ENCODE assay signal across 8 cellular contexts in genomic region chr2:68196120-68196716, GRCh38. TPM values are rescaled to one million over a fixed set of nuclear protein-coding genes. Genes with fewer than 3 reads are reported as not detected.
DNase-seq lines count a peak whose midpoint lies in the region; ATAC-seq and TF ChIP-seq lines count a peak whose summit lies in the region.

No MANE protein-coding gene starts in this region.

- ATAC-seq in activated T-cell treated with anti-CD3 and anti-CD28 coated beads, Interleukin-2, amount 50 U/mL, for 72 hours (replicated peaks in 1 of 2) = no peak
- ATAC-seq in activated T-cell treated with anti-CD3 and anti-CD28 coated beads, Interleukin-2, amount 50 U/mL, for 4 hours = no peak
- peak in 2 of 4 donors; percentile 54 to 71 for ATAC-seq in right lobe of liver

- TF ChIP-seq CTCF in OCI-LY7 (conservative IDR thresholded peaks at IDR 0.05; ENCODE audit: low read length) (peak; percentile 89), breast epithelium (IDR thresholded peaks at IDR 0.05) (peak in 2 of 3 donors; percentile 44 to 57), right lobe of liver (IDR thresholded peaks at IDR 0.05) (peak; percentile 52 to 77 (median 69)), vagina (IDR thresholded peaks at IDR 0.05) (peak in 2 of 3 experiments; percentile 56 to 58)

- H4K20me1 ChIP-seq in OCI-LY7 (ENCODE audit: insufficient read depth, low read length) = peaks cover 39% of the 10 kb centered on the region

- H3K9me3 ChIP-seq in OCI-LY7 (ENCODE audit: low read length) = no peaks in the 10 kb centered on the region
- no peaks in the 10 kb centered on the region for H3K9me3 ChIP-seq in breast epithelium
- H3K9me3 ChIP-seq in right lobe of liver = no peaks in the 10 kb centered on the region
- no peaks in the 10 kb centered on the region for H3K9me3 ChIP-seq in vagina

- peaks cover 25% of the 10 kb centered on the region; the same call in 1 of the 2 replicates for H3K36me3 ChIP-seq in OCI-LY7 (ENCODE audit: insufficient read depth, low read length)
- H3K36me3 ChIP-seq in breast epithelium = no peaks in the 10 kb centered on the region
- no peaks in the 10 kb centered on the region for H3K36me3 ChIP-seq in right lobe of liver
- H3K36me3 ChIP-seq in vagina = no peaks in the 10 kb centered on the region

- peak; percentile 20 to 29 for DNase-seq in activated T-cell treated with anti-CD3 and anti-CD28 coated beads, Interleukin-2, amount 50 U/mL, for 72 hours
- DNase-seq in activated T-cell treated with anti-CD3 and anti-CD28 coated beads, Interleukin-2, amount 50 U/mL, for 4 hours = no peak
- DNase-seq in OCI-LY7 (ENCODE audit: low spot score) (peak; percentile 66), breast epithelium (ENCODE audit: low spot score in 2 of 2) (no peak), right lobe of liver (no peak), vagina (ENCODE audit: extremely low spot score in 2 of 2) (no peak), hippocampal formation (lab: John Stamatoyannopoulos, UW) (no peak)
- DNase-seq in NK-92 treated with Interleukin-12 subunit alpha and Interleukin-12 subunit beta, amount 100 ng/mL, for 24 hours (lab: John Stamatoyannopoulos, UW) = no peak

- H2AFZ ChIP-seq in OCI-LY7 (ENCODE audit: low read length) = no peak overlapping the region

- BruUV-seq in OCI-LY7 (replicated peaks; lab: Mats Ljungman, UMichigan) = no TSS peak

- 33% methylated on average over 4 of the region's 4 CpGs for WGBS in right lobe of liver (ENCODE audit: insufficient coverage, low coverage, low lambda C conversion rate, missing lambda C conversion rate)

- H3K9me2 ChIP-seq in OCI-LY7 (ENCODE audit: insufficient read depth, low read length) = no peaks in the 10 kb centered on the region

- H3K4me3 ChIP-seq in OCI-LY7 (ENCODE audit: low read depth, low read length, poor library complexity, severe bottlenecking) (no peak overlapping the region), breast epithelium (no peak overlapping the region), right lobe of liver (no peak overlapping the region), vagina (no peak overlapping the region)

- H3K9me3 Mint-ChIP-seq in activated T-cell treated with anti-CD3 and anti-CD28 coated beads, Interleukin-2, amount 50 U/mL, for 72 hours = no peaks in the 10 kb centered on the region
- no peaks in the 10 kb centered on the region for H3K9me3 Mint-ChIP-seq in activated T-cell treated with anti-CD3 and anti-CD28 coated beads, Interleukin-2, amount 50 U/mL, for 4 hours

- H3K27me3 Mint-ChIP-seq in activated T-cell treated with anti-CD3 and anti-CD28 coated beads, Interleukin-2, amount 50 U/mL, for 72 hours (ENCODE audit: low read depth) = no peaks in the 10 kb centered on the region
- no peaks in the 10 kb centered on the region for H3K27me3 Mint-ChIP-seq in activated T-cell treated with anti-CD3 and anti-CD28 coated beads, Interleukin-2, amount 50 U/mL, for 4 hours (ENCODE audit: low read depth)

- H3K27ac ChIP-seq in OCI-LY7 (ENCODE audit: low read depth, low read length, poor library complexity, severe bottlenecking) (no peak overlapping the region), breast epithelium (no peak overlapping the region), right lobe of liver (no peak overlapping the region), vagina (no peak overlapping the region)

- H3K79me2 ChIP-seq in OCI-LY7 (ENCODE audit: insufficient read depth, low read depth, low read length) = peaks cover 99% of the 10 kb centered on the region

- H3K27me3 ChIP-seq in breast epithelium (no peaks in the 10 kb centered on the region), right lobe of liver (no peaks in the 10 kb centered on the region), vagina (no peaks in the 10 kb centered on the region)

- peaks cover 60% of the 10 kb centered on the region for H3K4me1 Mint-ChIP-seq in activated T-cell treated with anti-CD3 and anti-CD28 coated beads, Interleukin-2, amount 50 U/mL, for 72 hours (ENCODE audit: low read depth)
- peaks cover 56% of the 10 kb centered on the region for H3K4me1 Mint-ChIP-seq in activated T-cell treated with anti-CD3 and anti-CD28 coated beads, Interleukin-2, amount 50 U/mL, for 4 hours (ENCODE audit: low read depth)

- H3K4me2 ChIP-seq in OCI-LY7 (ENCODE audit: low read length) = no peak overlapping the region

- H3K4me3 Mint-ChIP-seq in activated T-cell treated with anti-CD3 and anti-CD28 coated beads, Interleukin-2, amount 50 U/mL, for 72 hours = no peak overlapping the region
- H3K4me3 Mint-ChIP-seq in activated T-cell treated with anti-CD3 and anti-CD28 coated beads, Interleukin-2, amount 50 U/mL, for 4 hours = no peak overlapping the region

- TF ChIP-seq POLR2A in breast epithelium (IDR thresholded peaks at IDR 0.05) (no peak), right lobe of liver (IDR thresholded peaks at IDR 0.05) (no peak), vagina (IDR thresholded peaks at IDR 0.05) (no peak)

- no peaks in the 10 kb centered on the region for H3K36me3 Mint-ChIP-seq in activated T-cell treated with anti-CD3 and anti-CD28 coated beads, Interleukin-2, amount 50 U/mL, for 72 hours (ENCODE audit: insufficient read depth in 2 of 2)
- H3K36me3 Mint-ChIP-seq in activated T-cell treated with anti-CD3 and anti-CD28 coated beads, Interleukin-2, amount 50 U/mL, for 4 hours (ENCODE audit: insufficient read depth) = no peaks in the 10 kb centered on the region

- POLR2A ChIA-PET in OCI-LY7 (lab: Charles Lee) = interaction anchor here (0.6 to 1.4 kb wide), 5 partner anchors 10 to 47 kb away, joined by 3 read pairs; no protein-coding TSS in a partner anchor

- intact Hi-C loops in OCI-LY7 (cut with micrococcal nuclease; ENCODE audit: unreplicated experiment) (loop anchor here (1.0 to 5.0 kb wide), 3 partner anchors 55 to 246 kb away; no protein-coding TSS in a partner anchor), breast epithelium (cut with DNase I; ENCODE audit: low total_unique reads) (no loop called here), right lobe of liver (cut with DNase I) (no loop called here), vagina (cut with DNase I) (loop anchor here (10.0 kb wide), 1 partner anchor 49 kb away; no protein-coding TSS in a partner anchor)

- H3K4me1 ChIP-seq in OCI-LY7 (ENCODE audit: insufficient read depth, low read length, poor library complexity, severe bottlenecking) (peaks cover 30% of the 10 kb centered on the region), breast epithelium (peaks cover 0 to 7% of the 10 kb centered on the region in 2 donors), right lobe of liver (peaks cover 0 to 18% (median 0%) of the 10 kb centered on the region in 4 donors), vagina (peaks cover 54% of the 10 kb centered on the region)

- H3K27ac Mint-ChIP-seq in activated T-cell treated with anti-CD3 and anti-CD28 coated beads, Interleukin-2, amount 50 U/mL, for 72 hours = peak overlapping the region; percentile 83

- CTCF ChIA-PET in OCI-LY7 (lab: Charles Lee; ENCODE audit: unreplicated experiment) = no interaction called here

RNA-seq across cellular contexts. Expression of gene PNO1, which starts 38.5 kb away (rescaled TPM):
- total RNA-seq in activated T-cell treated with anti-CD3 and anti-CD28 coated beads, Interleukin-2, amount 50 U/mL, for 72 hours = 10 to 100 TPM; 12.5 to 18.9 TPM
- 10 to 100 TPM; 65.8 to 73.7 (median 72.4) TPM for total RNA-seq in activated T-cell treated with anti-CD3 and anti-CD28 coated beads, Interleukin-2, amount 50 U/mL, for 4 hours
- 18.6 and 26.3 TPM in 2 replicates for total RNA-seq in OCI-LY7 (2014; rRNA removed; shearing (Covaris generic))
- total RNA-seq in OCI-LY7 (2022) (16.3 and 22.5 TPM in 2 replicates), breast epithelium (10 to 100 TPM; 15.4 to 29.5 (median 18.9) TPM), right lobe of liver (10 to 100 TPM in 1 of 6 experiments, 1 to 10 TPM in 5; 4.7 to 12.7 (median 7.8) TPM), vagina (9.3 TPM)

RNA-seq across cellular contexts. Expression of gene PPP3R1, which starts 56.1 kb away (rescaled TPM):
- total RNA-seq in activated T-cell treated with anti-CD3 and anti-CD28 coated beads, Interleukin-2, amount 50 U/mL, for 72 hours = 10 to 100 TPM; 81.1 to 83.8 TPM
- 10 to 100 TPM; 73.5 to 84.0 (median 74.2) TPM for total RNA-seq in activated T-cell treated with anti-CD3 and anti-CD28 coated beads, Interleukin-2, amount 50 U/mL, for 4 hours
- total RNA-seq in OCI-LY7 (2014; rRNA removed; shearing (Covaris generic)) = 14.1 and 15.1 TPM in 2 replicates
- total RNA-seq in OCI-LY7 (2022) (90.3 and 97.4 TPM in 2 replicates), breast epithelium (10 to 100 TPM; 32.8 to 54.4 (median 34.1) TPM), right lobe of liver (10 to 100 TPM; 21.0 to 37.9 (median 27.2) TPM), vagina (28.2 TPM)

Comparison
In these comparisons a context has a peak if more than half of its experiments do, and no peak if none do; other contexts are left out.
1. DNase-seq: peak in activated T-cell treated with anti-CD3 and anti-CD28 coated beads, Interleukin-2, amount 50 U/mL, for 72 hours (2 of 2) and OCI-LY7 (single experiment); none in activated T-cell treated with anti-CD3 and anti-CD28 coated beads, Interleukin-2, amount 50 U/mL, for 4 hours (single experiment), breast epithelium (0 of 2), right lobe of liver (0 of 3), vagina (0 of 2), hippocampal formation (0 of 2) and NK-92 treated with Interleukin-12 subunit alpha and Interleukin-12 subunit beta, amount 100 ng/mL, for 24 hours (single experiment).
2. intact Hi-C loops: an anchor here in OCI-LY7 (1.0 to 5.0 kb wide) and vagina (10.0 kb wide); none called in breast epithelium and right lobe of liver.
3. Peak in every context shown above with its lines, with median percentiles within 50 percentile points of each other: CTCF ChIP-seq.